In the genomic region with DNA sequence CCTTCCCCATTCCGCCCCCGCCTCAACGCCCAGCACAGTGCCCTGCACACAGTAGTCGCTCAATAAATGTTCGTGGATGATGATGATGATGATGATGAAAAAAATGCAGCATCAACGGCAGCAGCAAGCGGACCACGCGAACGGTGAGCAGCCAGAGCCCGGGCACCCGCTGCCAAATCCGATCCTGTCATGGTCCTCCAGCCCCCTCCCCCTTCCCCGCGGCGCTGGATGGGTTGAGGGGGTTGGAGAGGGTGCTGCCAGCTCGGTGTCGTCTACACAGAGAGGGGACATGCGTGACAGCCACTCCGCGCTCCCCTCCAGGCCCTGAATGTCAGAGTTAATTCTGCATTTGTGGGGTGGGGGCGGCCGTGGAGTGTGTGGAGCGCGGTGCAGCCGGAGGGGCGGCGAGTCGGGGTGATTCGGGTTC, we compare ENCODE assay signal across 2 cellular contexts.
TF ChIP-seq lines count a peak whose summit lies in the region.

No MANE protein-coding gene starts in this region.

TF ChIP-seq in SK-N-SH, 30 proteins besides CTCF, POLR2A, EP300 and RAD21 (continued from another document):
- TF ChIP-seq, protein P1, sequence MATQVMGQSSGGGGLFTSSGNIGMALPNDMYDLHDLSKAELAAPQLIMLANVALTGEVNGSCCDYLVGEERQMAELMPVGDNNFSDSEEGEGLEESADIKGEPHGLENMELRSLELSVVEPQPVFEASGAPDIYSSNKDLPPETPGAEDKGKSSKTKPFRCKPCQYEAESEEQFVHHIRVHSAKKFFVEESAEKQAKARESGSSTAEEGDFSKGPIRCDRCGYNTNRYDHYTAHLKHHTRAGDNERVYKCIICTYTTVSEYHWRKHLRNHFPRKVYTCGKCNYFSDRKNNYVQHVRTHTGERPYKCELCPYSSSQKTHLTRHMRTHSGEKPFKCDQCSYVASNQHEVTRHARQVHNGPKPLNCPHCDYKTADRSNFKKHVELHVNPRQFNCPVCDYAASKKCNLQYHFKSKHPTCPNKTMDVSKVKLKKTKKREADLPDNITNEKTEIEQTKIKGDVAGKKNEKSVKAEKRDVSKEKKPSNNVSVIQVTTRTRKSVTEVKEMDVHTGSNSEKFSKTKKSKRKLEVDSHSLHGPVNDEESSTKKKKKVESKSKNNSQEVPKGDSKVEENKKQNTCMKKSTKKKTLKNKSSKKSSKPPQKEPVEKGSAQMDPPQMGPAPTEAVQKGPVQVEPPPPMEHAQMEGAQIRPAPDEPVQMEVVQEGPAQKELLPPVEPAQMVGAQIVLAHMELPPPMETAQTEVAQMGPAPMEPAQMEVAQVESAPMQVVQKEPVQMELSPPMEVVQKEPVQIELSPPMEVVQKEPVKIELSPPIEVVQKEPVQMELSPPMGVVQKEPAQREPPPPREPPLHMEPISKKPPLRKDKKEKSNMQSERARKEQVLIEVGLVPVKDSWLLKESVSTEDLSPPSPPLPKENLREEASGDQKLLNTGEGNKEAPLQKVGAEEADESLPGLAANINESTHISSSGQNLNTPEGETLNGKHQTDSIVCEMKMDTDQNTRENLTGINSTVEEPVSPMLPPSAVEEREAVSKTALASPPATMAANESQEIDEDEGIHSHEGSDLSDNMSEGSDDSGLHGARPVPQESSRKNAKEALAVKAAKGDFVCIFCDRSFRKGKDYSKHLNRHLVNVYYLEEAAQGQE (IDR thresholded peaks at IDR 0.05; ENCODE audit: low read depth, low read length), result no peak
- TF ChIP-seq EZH2phosphoT487 (IDR thresholded peaks at IDR 0.05; ENCODE audit: borderline replicate concordance, low read depth), result no peak
- no peak for TF ChIP-seq JUND (IDR thresholded peaks at IDR 0.05)
- TF ChIP-seq, protein P2, sequence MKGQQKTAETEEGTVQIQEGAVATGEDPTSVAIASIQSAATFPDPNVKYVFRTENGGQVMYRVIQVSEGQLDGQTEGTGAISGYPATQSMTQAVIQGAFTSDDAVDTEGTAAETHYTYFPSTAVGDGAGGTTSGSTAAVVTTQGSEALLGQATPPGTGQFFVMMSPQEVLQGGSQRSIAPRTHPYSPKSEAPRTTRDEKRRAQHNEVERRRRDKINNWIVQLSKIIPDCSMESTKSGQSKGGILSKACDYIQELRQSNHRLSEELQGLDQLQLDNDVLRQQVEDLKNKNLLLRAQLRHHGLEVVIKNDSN (IDR thresholded peaks at IDR 0.05; ENCODE audit: borderline replicate concordance, low read depth), result no peak
- no peak for TF ChIP-seq NRF1 (IDR thresholded peaks at IDR 0.05; ENCODE audit: low read depth, low read length)
- TF ChIP-seq, protein P3, sequence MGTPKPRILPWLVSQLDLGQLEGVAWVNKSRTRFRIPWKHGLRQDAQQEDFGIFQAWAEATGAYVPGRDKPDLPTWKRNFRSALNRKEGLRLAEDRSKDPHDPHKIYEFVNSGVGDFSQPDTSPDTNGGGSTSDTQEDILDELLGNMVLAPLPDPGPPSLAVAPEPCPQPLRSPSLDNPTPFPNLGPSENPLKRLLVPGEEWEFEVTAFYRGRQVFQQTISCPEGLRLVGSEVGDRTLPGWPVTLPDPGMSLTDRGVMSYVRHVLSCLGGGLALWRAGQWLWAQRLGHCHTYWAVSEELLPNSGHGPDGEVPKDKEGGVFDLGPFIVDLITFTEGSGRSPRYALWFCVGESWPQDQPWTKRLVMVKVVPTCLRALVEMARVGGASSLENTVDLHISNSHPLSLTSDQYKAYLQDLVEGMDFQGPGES (IDR thresholded peaks at IDR 0.05; ENCODE audit: low read depth, low read length), result no peak
- TF ChIP-seq FOXJ3 (CRISPR knock-in tag; IDR thresholded peaks at IDR 0.05), result no peak
- no peak for TF ChIP-seq SIN3A (IDR thresholded peaks at IDR 0.05; ENCODE audit: borderline replicate concordance, low read depth, low read length)
- no peak for TF ChIP-seq FOXM1 (IDR thresholded peaks at IDR 0.05; ENCODE audit: low read depth)
- TF ChIP-seq, protein P4, sequence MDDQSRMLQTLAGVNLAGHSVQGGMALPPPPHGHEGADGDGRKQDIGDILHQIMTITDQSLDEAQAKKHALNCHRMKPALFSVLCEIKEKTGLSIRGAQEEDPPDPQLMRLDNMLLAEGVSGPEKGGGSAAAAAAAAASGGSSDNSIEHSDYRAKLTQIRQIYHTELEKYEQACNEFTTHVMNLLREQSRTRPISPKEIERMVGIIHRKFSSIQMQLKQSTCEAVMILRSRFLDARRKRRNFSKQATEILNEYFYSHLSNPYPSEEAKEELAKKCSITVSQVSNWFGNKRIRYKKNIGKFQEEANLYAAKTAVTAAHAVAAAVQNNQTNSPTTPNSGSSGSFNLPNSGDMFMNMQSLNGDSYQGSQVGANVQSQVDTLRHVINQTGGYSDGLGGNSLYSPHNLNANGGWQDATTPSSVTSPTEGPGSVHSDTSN (IDR thresholded peaks at IDR 0.05), result no peak

TF ChIP-seq in SK-N-SH treated with all-trans-retinoic acid at 6 μM for 48 hours, 23 proteins besides CTCF, POLR2A, EP300 and RAD21 (continued from another document):
- TF ChIP-seq ZFP30 (CRISPR knock-in tag; IDR thresholded peaks at IDR 0.05) (no peak), ZNF8 (CRISPR knock-in tag; IDR thresholded peaks at IDR 0.05) (no peak), TOX (CRISPR knock-in tag; IDR thresholded peaks at IDR 0.05; ENCODE audit: borderline replicate concordance) (no peak), BACH2 (CRISPR knock-in tag; IDR thresholded peaks at IDR 0.05; ENCODE audit: borderline replicate concordance) (no peak), OSR1 (CRISPR knock-in tag; IDR thresholded peaks at IDR 0.05) (no peak), GLIS3 (CRISPR knock-in tag; IDR thresholded peaks at IDR 0.05) (no peak)
- TF ChIP-seq, protein P5, sequence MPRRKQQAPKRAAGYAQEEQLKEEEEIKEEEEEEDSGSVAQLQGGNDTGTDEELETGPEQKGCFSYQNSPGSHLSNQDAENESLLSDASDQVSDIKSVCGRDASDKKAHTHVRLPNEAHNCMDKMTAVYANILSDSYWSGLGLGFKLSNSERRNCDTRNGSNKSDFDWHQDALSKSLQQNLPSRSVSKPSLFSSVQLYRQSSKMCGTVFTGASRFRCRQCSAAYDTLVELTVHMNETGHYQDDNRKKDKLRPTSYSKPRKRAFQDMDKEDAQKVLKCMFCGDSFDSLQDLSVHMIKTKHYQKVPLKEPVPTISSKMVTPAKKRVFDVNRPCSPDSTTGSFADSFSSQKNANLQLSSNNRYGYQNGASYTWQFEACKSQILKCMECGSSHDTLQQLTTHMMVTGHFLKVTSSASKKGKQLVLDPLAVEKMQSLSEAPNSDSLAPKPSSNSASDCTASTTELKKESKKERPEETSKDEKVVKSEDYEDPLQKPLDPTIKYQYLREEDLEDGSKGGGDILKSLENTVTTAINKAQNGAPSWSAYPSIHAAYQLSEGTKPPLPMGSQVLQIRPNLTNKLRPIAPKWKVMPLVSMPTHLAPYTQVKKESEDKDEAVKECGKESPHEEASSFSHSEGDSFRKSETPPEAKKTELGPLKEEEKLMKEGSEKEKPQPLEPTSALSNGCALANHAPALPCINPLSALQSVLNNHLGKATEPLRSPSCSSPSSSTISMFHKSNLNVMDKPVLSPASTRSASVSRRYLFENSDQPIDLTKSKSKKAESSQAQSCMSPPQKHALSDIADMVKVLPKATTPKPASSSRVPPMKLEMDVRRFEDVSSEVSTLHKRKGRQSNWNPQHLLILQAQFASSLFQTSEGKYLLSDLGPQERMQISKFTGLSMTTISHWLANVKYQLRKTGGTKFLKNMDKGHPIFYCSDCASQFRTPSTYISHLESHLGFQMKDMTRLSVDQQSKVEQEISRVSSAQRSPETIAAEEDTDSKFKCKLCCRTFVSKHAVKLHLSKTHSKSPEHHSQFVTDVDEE (CRISPR knock-in tag; IDR thresholded peaks at IDR 0.05), result no peak
